In genomic region chr20:3808141-3808479, GRCh38 we compare ENCODE assay signal across 1 cellular context.
A peak's percentile ranks its signal among the peaks of the same experiment; 100 is the strongest.
TF ChIP-seq lines count a peak whose summit lies in the region.

No MANE protein-coding gene starts in this region.

TF ChIP-seq in HEK293, 187 proteins besides CTCF, POLR2A, EP300 and RAD21 (continued from another document):
- TF ChIP-seq ZXDB (tag by site-specific recombination; IDR thresholded peaks at IDR 0.05) (0 out of 2 replicates have a peak, but pooled peaks have one; percentile 25), ZNF600 (tag by site-specific recombination; IDR thresholded peaks at IDR 0.05) (peak; percentile 66), ZNF544 (tag by site-specific recombination; IDR thresholded peaks at IDR 0.05) (no peak), ZIC2 (tag by site-specific recombination; IDR thresholded peaks at IDR 0.05) (peak; percentile 25; the same call in 1 of the 2 replicates), KLF7 (tag by site-specific recombination; IDR thresholded peaks at IDR 0.05; ENCODE audit: borderline replicate concordance) (peak; percentile 43; the same call in 1 of the 2 replicates), KLF1 (tag by site-specific recombination; IDR thresholded peaks at IDR 0.05) (peak; percentile 87), ZNF626 (tag by site-specific recombination; IDR thresholded peaks at IDR 0.05) (no peak), ZNF274 (IDR thresholded peaks at IDR 0.05; ENCODE audit: low read length) (no peak), ZNF274 (tag by site-specific recombination; IDR thresholded peaks at IDR 0.05; ENCODE audit: borderline replicate concordance) (no peak), ZNF433 (tag by site-specific recombination; IDR thresholded peaks at IDR 0.05; ENCODE audit: low read depth) (no peak), ZNF658 (tag by site-specific recombination; IDR thresholded peaks at IDR 0.05) (no peak), KLF17 (tag by site-specific recombination; IDR thresholded peaks at IDR 0.05) (no peak), ZNF692 (tag by site-specific recombination; IDR thresholded peaks at IDR 0.05) (0 out of 2 replicates have a peak, but pooled peaks have one; percentile 46), GLIS2 (tag by site-specific recombination; IDR thresholded peaks at IDR 0.05) (peak; percentile 52), ZNF777 (tag by site-specific recombination; IDR thresholded peaks at IDR 0.05; ENCODE audit: borderline replicate concordance) (no peak), ZNF518A (tag by site-specific recombination; conservative IDR thresholded peaks at IDR 0.05; ENCODE audit: low read depth) (0 out of 2 replicates have a peak, but pooled peaks have one; percentile 18), ZBTB7A (tag by site-specific recombination; IDR thresholded peaks at IDR 0.05; ENCODE audit: low read depth) (no peak), ZNF311 (tag by site-specific recombination; IDR thresholded peaks at IDR 0.05; ENCODE audit: borderline replicate concordance) (no peak), PRDM1 (tag by site-specific recombination; IDR thresholded peaks at IDR 0.05) (0 out of 2 replicates have a peak, but pooled peaks have one; percentile 48), ZNF146 (tag by site-specific recombination; IDR thresholded peaks at IDR 0.05) (no peak), SCRT2 (tag by site-specific recombination; IDR thresholded peaks at IDR 0.05) (no peak), ZNF639 (tag by site-specific recombination; IDR thresholded peaks at IDR 0.05) (no peak), YY2 (tag by site-specific recombination; IDR thresholded peaks at IDR 0.05) (no peak), HIC1 (tag by site-specific recombination; IDR thresholded peaks at IDR 0.05) (no peak), ZNF645 (tag by site-specific recombination; IDR thresholded peaks at IDR 0.05) (no peak), ZNF449 (tag by site-specific recombination; IDR thresholded peaks at IDR 0.05) (no peak)
